Comparison of ENCODE assay signal across 1 cellular context in genomic region chr2:181818826-181819225, GRCh38.
TF ChIP-seq lines count a peak whose summit lies in the region.

No MANE protein-coding gene starts in this region.

TF ChIP-seq in HCT116, 20 proteins besides CTCF, POLR2A, EP300 and RAD21 (continued from another document):
- TF ChIP-seq, protein P1, sequence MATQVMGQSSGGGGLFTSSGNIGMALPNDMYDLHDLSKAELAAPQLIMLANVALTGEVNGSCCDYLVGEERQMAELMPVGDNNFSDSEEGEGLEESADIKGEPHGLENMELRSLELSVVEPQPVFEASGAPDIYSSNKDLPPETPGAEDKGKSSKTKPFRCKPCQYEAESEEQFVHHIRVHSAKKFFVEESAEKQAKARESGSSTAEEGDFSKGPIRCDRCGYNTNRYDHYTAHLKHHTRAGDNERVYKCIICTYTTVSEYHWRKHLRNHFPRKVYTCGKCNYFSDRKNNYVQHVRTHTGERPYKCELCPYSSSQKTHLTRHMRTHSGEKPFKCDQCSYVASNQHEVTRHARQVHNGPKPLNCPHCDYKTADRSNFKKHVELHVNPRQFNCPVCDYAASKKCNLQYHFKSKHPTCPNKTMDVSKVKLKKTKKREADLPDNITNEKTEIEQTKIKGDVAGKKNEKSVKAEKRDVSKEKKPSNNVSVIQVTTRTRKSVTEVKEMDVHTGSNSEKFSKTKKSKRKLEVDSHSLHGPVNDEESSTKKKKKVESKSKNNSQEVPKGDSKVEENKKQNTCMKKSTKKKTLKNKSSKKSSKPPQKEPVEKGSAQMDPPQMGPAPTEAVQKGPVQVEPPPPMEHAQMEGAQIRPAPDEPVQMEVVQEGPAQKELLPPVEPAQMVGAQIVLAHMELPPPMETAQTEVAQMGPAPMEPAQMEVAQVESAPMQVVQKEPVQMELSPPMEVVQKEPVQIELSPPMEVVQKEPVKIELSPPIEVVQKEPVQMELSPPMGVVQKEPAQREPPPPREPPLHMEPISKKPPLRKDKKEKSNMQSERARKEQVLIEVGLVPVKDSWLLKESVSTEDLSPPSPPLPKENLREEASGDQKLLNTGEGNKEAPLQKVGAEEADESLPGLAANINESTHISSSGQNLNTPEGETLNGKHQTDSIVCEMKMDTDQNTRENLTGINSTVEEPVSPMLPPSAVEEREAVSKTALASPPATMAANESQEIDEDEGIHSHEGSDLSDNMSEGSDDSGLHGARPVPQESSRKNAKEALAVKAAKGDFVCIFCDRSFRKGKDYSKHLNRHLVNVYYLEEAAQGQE (IDR thresholded peaks at IDR 0.05; ENCODE audit: low read depth), result no peak
- no peak for TF ChIP-seq SP1 (IDR thresholded peaks at IDR 0.05; ENCODE audit: low read depth)
- TF ChIP-seq EGR1 (IDR thresholded peaks at IDR 0.05; ENCODE audit: low read depth), result no peak
- no peak for TF ChIP-seq FOSL1 (IDR thresholded peaks at IDR 0.05; ENCODE audit: low read depth)
- TF ChIP-seq EZH2phosphoT487 (IDR thresholded peaks at IDR 0.05; ENCODE audit: borderline replicate concordance), result no peak
- TF ChIP-seq TCF7L2 (IDR thresholded peaks at IDR 0.05; ENCODE audit: borderline replicate concordance, extremely low read depth, insufficient read depth, insufficient read length), result peak; percentile 16
- no peak for TF ChIP-seq SRF (IDR thresholded peaks at IDR 0.05; ENCODE audit: low read depth)
